Comparison of ENCODE assay signal across 8 cellular contexts in genomic region chr19:48966541-48967345, GRCh38. TPM values are rescaled to one million over a fixed set of nuclear protein-coding genes. Genes with fewer than 3 reads are reported as not detected.
A peak's percentile ranks its signal among the peaks of the same experiment; 100 is the strongest.
DNase-seq lines count a peak whose midpoint lies in the region; ATAC-seq and TF ChIP-seq lines count a peak whose summit lies in the region.

No MANE protein-coding gene starts in this region.

- H3K9me3 ChIP-seq in GM23248 (ENCODE audit: low read depth), result no peaks in the 10 kb centered on the region
- H3K9me3 ChIP-seq in neutrophil, result no peaks in the 10 kb centered on the region

- H3F3A ChIP-seq in GM23248 (ENCODE audit: insufficient read depth), result peaks cover 66% of the 10 kb centered on the region

- TF ChIP-seq CTCF in neutrophil (IDR thresholded peaks at IDR 0.05), result no peak

- no peaks in the 10 kb centered on the region for H3K9me2 ChIP-seq in GM23248 (ENCODE audit: insufficient read depth)

- H3K9me3 Mint-ChIP-seq in effector memory CD8-positive, alpha-beta T cell, result no peaks in the 10 kb centered on the region

- H3K9ac ChIP-seq in GM23248, result peak overlapping the region; percentile 95

- H3K27ac Mint-ChIP-seq in effector memory CD8-positive, alpha-beta T cell, result peak overlapping the region; percentile 73 to 99

- H3K36me3 ChIP-seq in GM23248 (ENCODE audit: low read depth) (peaks cover 34% of the 10 kb centered on the region; the same call in 1 of the 2 replicates), neutrophil (peaks cover 44% of the 10 kb centered on the region)

- H3K27me3 ChIP-seq in GM23248 (replicated peaks; ENCODE audit: insufficient read depth), result no peaks in the 10 kb centered on the region
- no peaks in the 10 kb centered on the region for H3K27me3 ChIP-seq in neutrophil

- 74 to 75% methylated on average over 10 of the region's 10 CpGs for WGBS in GM23248 (ENCODE audit: low coverage in 1 of 2, low lambda C conversion rate in 2 of 2, missing lambda C conversion rate in 2 of 2), 2 experiments

- H3K27me3 Mint-ChIP-seq in effector memory CD8-positive, alpha-beta T cell, result no peaks in the 10 kb centered on the region

- DNase-seq in GM23248 (peak; percentile 39), OCI-M1 (lab: John Stamatoyannopoulos, UW) (peak; percentile 85), middle frontal gyrus (ENCODE audit: extremely low spot score, low spot score) (no peak)
- no peak for DNase-seq in effector memory CD8-positive, alpha-beta T cell
- DNase-seq in effector CD4-positive, alpha-beta T cell, result no peak
- no peak for DNase-seq in activated CD4-positive, alpha-beta T cell treated with anti-CD3 and anti-CD28 coated beads for 1 hour

- peak overlapping the region; percentile 97 to 98 for H3K4me3 Mint-ChIP-seq in effector memory CD8-positive, alpha-beta T cell

- H3K27ac ChIP-seq in GM23248 (peak overlapping the region; percentile 97), neutrophil (peak overlapping the region; percentile 98)

- H2AFZ ChIP-seq in GM23248, result no peak overlapping the region

- peaks cover 12% of the 10 kb centered on the region; the same call in 1 of the 2 replicates for H4K20me1 ChIP-seq in GM23248 (ENCODE audit: insufficient read depth)

- peaks cover 68% of the 10 kb centered on the region for H3K36me3 Mint-ChIP-seq in effector memory CD8-positive, alpha-beta T cell (ENCODE audit: insufficient read depth)

- H3K4me1 Mint-ChIP-seq in effector memory CD8-positive, alpha-beta T cell (ENCODE audit: low read depth in 2 of 2), result peaks cover 54 to 59% of the 10 kb centered on the region in 2 donors

- H3K4me2 ChIP-seq in GM23248 (ENCODE audit: unreplicated experiment), result peak overlapping the region; percentile 98

- H3K4me3 ChIP-seq in GM23248 (peak overlapping the region; percentile 97), neutrophil (ENCODE audit: low read depth in 1 of 2, low read length in 1 of 2) (peak overlapping the region; percentile 89 to 100)

- H3K4me1 ChIP-seq in GM23248 (ENCODE audit: insufficient read depth) (peaks cover 28% of the 10 kb centered on the region), neutrophil (ENCODE audit: control insufficient read depth in 1 of 2, insufficient read depth in 1 of 2, low read depth in 1 of 2, low read length in 1 of 2) (peaks cover 61% of the 10 kb centered on the region in 2 experiments)

- peaks cover 22% of the 10 kb centered on the region for H3K79me2 ChIP-seq in GM23248 (ENCODE audit: insufficient read depth)

- in situ Hi-C loops in GM23248 (cut with MboI), result no loop called here

- ATAC-seq in effector memory CD8-positive, alpha-beta T cell (replicated peaks), result no peak
- no peak for ATAC-seq in GM18868 (IDR thresholded peaks at IDR 0.05; ENCODE audit: unreplicated experiment)

RNA-seq across cellular contexts. Expression of gene FTL, which starts 1.6 kb away (rescaled TPM):
- 2,276 and 2,848 TPM in 2 replicates for total RNA-seq in GM23248 (2014; rRNA removed; shearing (Covaris generic))
- polyA plus RNA-seq in GM23248 (2016; fragmentation: Nextera tagmentation; extraction: Ambion mirVana), result 8,171 and 8,242 TPM in 2 replicates

RNA-seq across cellular contexts. Expression of gene BAX, which starts 12.1 kb away (rescaled TPM):
- 106 and 119 TPM in 2 replicates for total RNA-seq in GM23248 (2014; rRNA removed; shearing (Covaris generic))
- polyA plus RNA-seq in GM23248 (2016; fragmentation: Nextera tagmentation; extraction: Ambion mirVana), result 92.7 and 97.3 TPM in 2 replicates

RNA-seq across cellular contexts. Expression of gene GYS1, which starts 26.4 kb away (rescaled TPM):
- total RNA-seq in GM23248 (2014; rRNA removed; shearing (Covaris generic)), result 78.4 and 80.1 TPM in 2 replicates
- polyA plus RNA-seq in GM23248 (2016; fragmentation: Nextera tagmentation; extraction: Ambion mirVana), result 85.6 and 92.6 TPM in 2 replicates

RNA-seq across cellular contexts. Expression of gene RUVBL2, which starts 26.9 kb away (rescaled TPM):
- 177 TPM in 2 replicates for total RNA-seq in GM23248 (2014; rRNA removed; shearing (Covaris generic))
- polyA plus RNA-seq in GM23248 (2016; fragmentation: Nextera tagmentation; extraction: Ambion mirVana), result 129 and 130 TPM in 2 replicates

RNA-seq across cellular contexts. Expression of gene DHDH, which starts 33.2 kb away (rescaled TPM):
- total RNA-seq in GM23248 (2014; rRNA removed; shearing (Covaris generic)), result not detected in 2 replicates
- polyA plus RNA-seq in GM23248 (2016; fragmentation: Nextera tagmentation; extraction: Ambion mirVana), result not detected in 2 replicates

Comparison
In these comparisons a context has a peak if more than half of its experiments do, and no peak if none do; other contexts are left out.
1. DNase-seq: peak in GM23248 (single experiment) and OCI-M1 (single experiment); none in effector memory CD8-positive, alpha-beta T cell (0 of 3), effector CD4-positive, alpha-beta T cell (single experiment), middle frontal gyrus (single experiment) and activated CD4-positive, alpha-beta T cell treated with anti-CD3 and anti-CD28 coated beads for 1 hour (single experiment).